22 cellular contexts compared by ENCODE assay signal in genomic region chr20:37204056-37204455, GRCh38. TPM values are rescaled to one million over a fixed set of nuclear protein-coding genes. Genes with fewer than 3 reads are reported as not detected.
"Had no signal": no experiment of that assay in that cellular context is flagged by ENCODE, and none has a peak within 500 bp of the region (broad histone marks: within the 10 kb centered on the region; RNA-seq: fewer than 3 reads in every experiment).

No MANE protein-coding gene starts in this region.

- DNase-seq: activated CD4-positive, alpha-beta T cell treated with anti-CD3 and anti-CD28 coated beads, Interleukin-2, amount 50 U/mL, for 4 hours; activated naive CD4-positive, alpha-beta T cell treated with Interleukin-2 at 50 U/mL for 16 hours; brain microvascular endothelial cell; mesenchymal stem cell; mucosa of descending colon; naive B cell; psoas muscle; stomach; testis; upper lobe of left lung had no signal

- H3K9me3 ChIP-seq: esophagus muscularis mucosa, mucosa of descending colon, ovary, psoas muscle, stomach, testis, upper lobe of left lung had no signal

- H3K27ac ChIP-seq: brain microvascular endothelial cell, ovary, psoas muscle, skin epidermis, stomach, testis, upper lobe of left lung had no signal

- H3K27me3 Mint-ChIP-seq: central memory CD8-positive, alpha-beta T cell; naive B cell had no signal

- ATAC-seq: mucosa of descending colon, psoas muscle, right cardiac atrium had no signal

- H3K4me3 ChIP-seq: coronary artery, esophagus muscularis mucosa, mucosa of descending colon, ovary, psoas muscle, skin epidermis, stomach, testis, upper lobe of left lung had no signal

- H3K4me1 Mint-ChIP-seq: naive B cell had no signal

- H3K9me3 Mint-ChIP-seq: central memory CD8-positive, alpha-beta T cell; naive B cell; neural crest cell had no signal

- H3K27me3 ChIP-seq: brain microvascular endothelial cell, esophagus muscularis mucosa, ovary, stomach, testis, upper lobe of left lung had no signal

- H3K27ac Mint-ChIP-seq: naive B cell had no signal

- H3K36me3 ChIP-seq: ovary had no signal

- H3K4me3 Mint-ChIP-seq: central memory CD8-positive, alpha-beta T cell; naive B cell; neural crest cell had no signal

RNA-seq across cellular contexts. Expression of gene GHRH, which starts 57.6 kb away (rescaled TPM):
- total RNA-seq: activated CD8-positive, alpha-beta memory T cell treated with anti-CD3 and anti-CD28 coated beads for 36 hours; endothelial cell of umbilical vein; esophagus muscularis mucosa; fibroblast of villous mesenchyme; liver; mucosa of descending colon; neural crest cell; ovary; psoas muscle; stomach; T-helper 2 cell treated with Interferon-gamma antibody and Interleukin-4, amounts not matched to agents 100 ng/mL and 5 ng/mL, for 36 hours; testis; upper lobe of left lung had no signal
